Comparison of ENCODE assay signal across 8 cellular contexts in genomic region chr6:116371384-116372209, GRCh38. TPM values are rescaled to one million over a fixed set of nuclear protein-coding genes. Genes with fewer than 3 reads are reported as not detected.
DNase-seq lines count a peak whose midpoint lies in the region; ATAC-seq, FAIRE-seq and TF ChIP-seq lines count a peak whose summit lies in the region.

No MANE protein-coding gene starts in this region.

- ATAC-seq in CD4-positive, alpha-beta T cell (ENCODE audit: poor library complexity): peak; percentile 25
- ATAC-seq in HG03432 (IDR thresholded peaks at IDR 0.05; ENCODE audit: unreplicated experiment): peak; percentile 18

- TF ChIP-seq CTCF in CD4-positive, alpha-beta T cell (IDR thresholded peaks at IDR 0.05): no peak

- POLR2A ChIA-PET in CD4-positive, alpha-beta T cell (lab: Charles Lee): interaction anchor here (1.2 kb wide), 2 partner anchors 21 to 92 kb away, joined by 5 read pairs; partner anchors contain the start of gene TSPYL1

- no peaks in the 10 kb centered on the region for H3K36me3 Mint-ChIP-seq in CD4-positive, alpha-beta T cell (ENCODE audit: low read depth)
- H3K36me3 Mint-ChIP-seq in T-helper 2 cell treated with Interferon-gamma antibody and Interleukin-4, amounts not matched to agents 5 μg/mL and 100 μg/mL, for 36 hours (ENCODE audit: low read depth): no peaks in the 10 kb centered on the region

- H3K36me3 ChIP-seq in skeletal muscle tissue (ENCODE audit: control insufficient read depth in 3 of 3, insufficient read depth in 3 of 3, low read length in 3 of 3): no peaks in the 10 kb centered on the region

- no peak overlapping the region for H3K27ac Mint-ChIP-seq in CD4-positive, alpha-beta T cell
- no peak overlapping the region for H3K27ac Mint-ChIP-seq in T-helper 2 cell treated with Interferon-gamma antibody and Interleukin-4, amounts not matched to agents 5 μg/mL and 100 μg/mL, for 36 hours

- peak; percentile 73 for FAIRE-seq in GM19239 (lab: Jason Lieb, UNC)

- intact Hi-C loops in CD4-positive, alpha-beta T cell (cut with DNase I, micrococcal nuclease): no loop called here

- peaks cover 13% of the 10 kb centered on the region for H3K27me3 ChIP-seq in CD4-positive, alpha-beta T cell (ENCODE audit: control insufficient read depth, insufficient read depth, low read length)
- H3K27me3 ChIP-seq in skeletal muscle tissue (ENCODE audit: control insufficient read depth in 3 of 3, insufficient read depth in 3 of 3, low read length in 3 of 3): no peaks in the 10 kb centered on the region

- peak in 6 of 10 experiments; percentile 1 to 36 (median 7) for DNase-seq in CD4-positive, alpha-beta T cell
- DNase-seq in GM19239 (ENCODE audit: insufficient read length, low spot score) (no peak), inferior parietal cortex (ENCODE audit: extremely low spot score) (peak; percentile 53), NCI-H1694 treated with DMSO at 0.1 percent for 48 hours (lab: John Stamatoyannopoulos, UW) (no peak)
- DNase-seq in T-helper 2 cell treated with Interferon-gamma antibody and Interleukin-4, amounts not matched to agents 5 μg/mL and 100 μg/mL, for 36 hours (ENCODE audit: low spot score): no peak
- DNase-seq in central memory CD4-positive, alpha-beta T cell: peak; percentile 12

- peaks cover 17% of the 10 kb centered on the region for H3K4me1 Mint-ChIP-seq in CD4-positive, alpha-beta T cell (ENCODE audit: low read depth)
- peaks cover 14% of the 10 kb centered on the region for H3K4me1 Mint-ChIP-seq in T-helper 2 cell treated with Interferon-gamma antibody and Interleukin-4, amounts not matched to agents 5 μg/mL and 100 μg/mL, for 36 hours (ENCODE audit: low read depth)

- H3K9ac ChIP-seq in skeletal muscle tissue (ENCODE audit: low read depth in 1 of 3, low read length in 3 of 3): peak overlapping the region; percentile 77 to 95 (median 93)

- H3K27ac ChIP-seq in CD4-positive, alpha-beta T cell (ENCODE audit: low read depth, low read length): no peak overlapping the region
- H3K27ac ChIP-seq in skeletal muscle tissue (ENCODE audit: low read depth, low read length): peak overlapping the region; percentile 88

- H3K4me3 ChIP-seq in skeletal muscle tissue (ENCODE audit: low read length in 3 of 3): peak overlapping the region; percentile 81 to 91 (median 88)

- no peaks in the 10 kb centered on the region for H3K9me3 ChIP-seq in CD4-positive, alpha-beta T cell (ENCODE audit: control insufficient read depth, low read length)
- no peaks in the 10 kb centered on the region for H3K9me3 ChIP-seq in skeletal muscle tissue (ENCODE audit: control insufficient read depth in 3 of 3, low read length in 3 of 3)

- H3K4me1 ChIP-seq in skeletal muscle tissue (ENCODE audit: control insufficient read depth in 3 of 3, insufficient read depth in 3 of 3, low read length in 3 of 3): peaks cover 4 to 12% (median 4%) of the 10 kb centered on the region in 3 donors

- H3K9me3 Mint-ChIP-seq in CD4-positive, alpha-beta T cell: no peaks in the 10 kb centered on the region
- no peaks in the 10 kb centered on the region for H3K9me3 Mint-ChIP-seq in T-helper 2 cell treated with Interferon-gamma antibody and Interleukin-4, amounts not matched to agents 5 μg/mL and 100 μg/mL, for 36 hours

- CTCF ChIA-PET in CD4-positive, alpha-beta T cell (lab: Charles Lee): no interaction called here

- peak overlapping the region; percentile 75 for H3K4me3 Mint-ChIP-seq in CD4-positive, alpha-beta T cell
- H3K4me3 Mint-ChIP-seq in T-helper 2 cell treated with Interferon-gamma antibody and Interleukin-4, amounts not matched to agents 5 μg/mL and 100 μg/mL, for 36 hours: peak overlapping the region; percentile 73

- H3K27me3 Mint-ChIP-seq in CD4-positive, alpha-beta T cell: peaks cover 25% of the 10 kb centered on the region
- H3K27me3 Mint-ChIP-seq in T-helper 2 cell treated with Interferon-gamma antibody and Interleukin-4, amounts not matched to agents 5 μg/mL and 100 μg/mL, for 36 hours (ENCODE audit: low read depth): peaks cover 68% of the 10 kb centered on the region

RNA-seq across cellular contexts. Expression of gene DSE, which starts 0.8 kb away (rescaled TPM):
- 1 to 10 TPM; 7.5 to 8.0 TPM for total RNA-seq in CD4-positive, alpha-beta T cell
- 26.1 TPM for total RNA-seq in skeletal muscle tissue

Comparison
In these comparisons a context has a peak if more than half of its experiments do, and no peak if none do; other contexts are left out.
1. DNase-seq: peak in CD4-positive, alpha-beta T cell (6 of 10), central memory CD4-positive, alpha-beta T cell (single experiment) and inferior parietal cortex (single experiment); none in GM19239 (single experiment), T-helper 2 cell treated with Interferon-gamma antibody and Interleukin-4, amounts not matched to agents 5 μg/mL and 100 μg/mL, for 36 hours (single experiment) and NCI-H1694 treated with DMSO at 0.1 percent for 48 hours (single experiment).